ENCODE assay signal across 14 cellular contexts in genomic region chrX:73561791-73562190, GRCh38. TPM values are rescaled to one million over a fixed set of nuclear protein-coding genes. Genes with fewer than 3 reads are reported as not detected.
DNase-seq lines count a peak whose midpoint lies in the region; ATAC-seq and TF ChIP-seq lines count a peak whose summit lies in the region.
"Had no signal": no experiment of that assay in that cellular context is flagged by ENCODE, and none has a peak within 500 bp of the region (broad histone marks: within the 10 kb centered on the region; RNA-seq: fewer than 3 reads in every experiment).

No MANE protein-coding gene starts in this region.

- H3K4me1 Mint-ChIP-seq in activated CD4-positive, alpha-beta memory T cell treated with anti-CD3 and anti-CD28 coated beads for 36 hours (ENCODE audit: low read depth): peaks cover 15% of the 10 kb centered on the region

- peak overlapping the region; percentile 97; the same call in 1 of the 2 replicates for H2AFZ ChIP-seq in GM23248

- H3K4me3 ChIP-seq in BLaER1: peak overlapping the region; percentile 69
- H3K4me3 ChIP-seq in GM23248: peak overlapping the region; percentile 86
- no peak overlapping the region for H3K4me3 ChIP-seq in fibroblast of villous mesenchyme (ENCODE audit: low read depth, low read length)

- no peaks in the 10 kb centered on the region for H3K9me2 ChIP-seq in GM23248 (ENCODE audit: insufficient read depth)

- in situ Hi-C loops in GM23248 (cut with MboI): no loop called here

- intact Hi-C loops in activated CD4-positive, alpha-beta memory T cell treated with anti-CD3 and anti-CD28 coated beads for 36 hours (cut with micrococcal nuclease): loop anchor here (2.0 kb wide), 1 partner anchor 731 kb away; no protein-coding TSS in a partner anchor

- peaks cover 89% of the 10 kb centered on the region for H3K27me3 ChIP-seq in BLaER1
- H3K27me3 ChIP-seq in GM23248 (replicated peaks; ENCODE audit: insufficient read depth): no peaks in the 10 kb centered on the region

- POLR2A ChIA-PET in activated CD4-positive, alpha-beta memory T cell treated with anti-CD3 and anti-CD28 coated beads for 36 hours (lab: Charles Lee): no interaction called here

- H3K27ac Mint-ChIP-seq in activated CD4-positive, alpha-beta memory T cell treated with anti-CD3 and anti-CD28 coated beads for 36 hours: no peak overlapping the region
- H3K27ac Mint-ChIP-seq: dendritic cell treated with granulocyte-macrophage colony-stimulating factor and Interleukin-4, amounts not matched to agents 40 ng/mL and 50 ng/mL, for 4 days had no signal

- H3K9me3 ChIP-seq in BLaER1 (no peaks in the 10 kb centered on the region), GM23248 (ENCODE audit: low read depth) (no peaks in the 10 kb centered on the region)

- peaks cover 3% of the 10 kb centered on the region for H3K36me3 Mint-ChIP-seq in activated CD4-positive, alpha-beta memory T cell treated with anti-CD3 and anti-CD28 coated beads for 36 hours
- H3K36me3 Mint-ChIP-seq: stimulated activated memory B cell treated with anti-CD40 and anti-IgM and Interleukin-4, amounts not matched to agents 10 μg/mL and 1 μg/mL and 100 μg/mL, for 72 hours had no signal

- H3K9ac ChIP-seq in BLaER1: 0 out of 2 replicates have a peak overlapping the region, but pooled peaks have one; percentile 68
- peak overlapping the region; percentile 87; the same call in 1 of the 2 replicates for H3K9ac ChIP-seq in GM23248

- TF ChIP-seq CTCF in fibroblast of villous mesenchyme (IDR thresholded peaks at IDR 0.05; ENCODE audit: insufficient read depth, low read depth, low read length): no peak

- H4K20me1 ChIP-seq in BLaER1: 0 out of 2 replicates have a peak, but pooled peaks cover 2% of the 10 kb centered on the region
- no peaks in the 10 kb centered on the region for H4K20me1 ChIP-seq in GM23248 (ENCODE audit: insufficient read depth)

- CTCF ChIA-PET in activated CD4-positive, alpha-beta memory T cell treated with anti-CD3 and anti-CD28 coated beads for 36 hours (lab: Charles Lee): no interaction called here

- H3K4me2 ChIP-seq in BLaER1 (peak overlapping the region; percentile 76), GM23248 (ENCODE audit: unreplicated experiment) (peak overlapping the region; percentile 81)

- H3K36me3 ChIP-seq in BLaER1: no peaks in the 10 kb centered on the region
- no peaks in the 10 kb centered on the region for H3K36me3 ChIP-seq in GM23248 (ENCODE audit: low read depth)

- DNase-seq in GM23248: peak; percentile 39
- no peak for DNase-seq in activated CD4-positive, alpha-beta memory T cell treated with anti-CD3 and anti-CD28 coated beads for 36 hours
- peak; percentile 21 for DNase-seq in fibroblast of villous mesenchyme (ENCODE audit: low read depth)
- no peak for DNase-seq in NCI-H2107 (lab: John Stamatoyannopoulos, UW)
- DNase-seq in superior temporal gyrus (ENCODE audit: extremely low spot score): no peak
- DNase-seq in activated gamma-delta T cell (lab: John Stamatoyannopoulos, UW): no peak
- DNase-seq: DMS79, H7, hypothalamus, NCI-H2029 treated with DMSO at 0.1 percent for 48 hours had no signal

- no peaks in the 10 kb centered on the region for H3K9me3 Mint-ChIP-seq in activated CD4-positive, alpha-beta memory T cell treated with anti-CD3 and anti-CD28 coated beads for 36 hours
- H3K9me3 Mint-ChIP-seq: dendritic cell treated with granulocyte-macrophage colony-stimulating factor and Interleukin-4, amounts not matched to agents 40 ng/mL and 50 ng/mL, for 4 days; stimulated activated memory B cell treated with anti-CD40 and anti-IgM and Interleukin-4, amounts not matched to agents 10 μg/mL and 1 μg/mL and 100 μg/mL, for 72 hours had no signal

- H3K27ac ChIP-seq in BLaER1 (no peak overlapping the region), GM23248 (no peak overlapping the region)

- H3K79me2 ChIP-seq in GM23248 (ENCODE audit: insufficient read depth): no peaks in the 10 kb centered on the region

- WGBS in GM23248 (ENCODE audit: low coverage in 1 of 2, low lambda C conversion rate in 2 of 2, missing lambda C conversion rate in 2 of 2), 2 experiments: 6 to 9% methylated on average over 3 of the region's 3 CpGs

- H3F3A ChIP-seq in GM23248 (ENCODE audit: insufficient read depth): no peaks in the 10 kb centered on the region

- H3K27me3 Mint-ChIP-seq in activated CD4-positive, alpha-beta memory T cell treated with anti-CD3 and anti-CD28 coated beads for 36 hours: no peaks in the 10 kb centered on the region
- H3K27me3 Mint-ChIP-seq: stimulated activated memory B cell treated with anti-CD40 and anti-IgM and Interleukin-4, amounts not matched to agents 10 μg/mL and 1 μg/mL and 100 μg/mL, for 72 hours had no signal

- H3K4me1 ChIP-seq in BLaER1: peaks cover 9% of the 10 kb centered on the region
- no peaks in the 10 kb centered on the region; the same call in 1 of the 2 replicates for H3K4me1 ChIP-seq in GM23248 (ENCODE audit: insufficient read depth)

- no peak for ATAC-seq in HG02642 (IDR thresholded peaks at IDR 0.05; ENCODE audit: poor library complexity, unreplicated experiment)
- ATAC-seq: stimulated activated memory B cell treated with anti-CD40 and anti-IgM and Interleukin-4, amounts not matched to agents 10 μg/mL and 1 μg/mL and 100 μg/mL, for 72 hours had no signal

- peak overlapping the region; percentile 8 for H3K4me3 Mint-ChIP-seq in activated CD4-positive, alpha-beta memory T cell treated with anti-CD3 and anti-CD28 coated beads for 36 hours
- H3K4me3 Mint-ChIP-seq: dendritic cell treated with granulocyte-macrophage colony-stimulating factor and Interleukin-4, amounts not matched to agents 40 ng/mL and 50 ng/mL, for 4 days had no signal

RNA-seq across cellular contexts. Expression of gene CHIC1, which starts 1.2 kb away (rescaled TPM):
- 7.9 and 10.4 TPM in 2 replicates for total RNA-seq in GM23248 (2014; rRNA removed; shearing (Covaris generic))
- polyA plus RNA-seq in GM23248 (2016; fragmentation: Nextera tagmentation; extraction: Ambion mirVana): 3.2 and 3.3 TPM in 2 replicates
- total RNA-seq in activated CD4-positive, alpha-beta memory T cell treated with anti-CD3 and anti-CD28 coated beads for 36 hours: 1 to 10 TPM; 3.6 to 3.8 TPM
- 6.4 and 10.4 TPM in 2 replicates for total RNA-seq in fibroblast of villous mesenchyme

Comparison
In these comparisons a context has a peak if more than half of its experiments do, and no peak if none do; other contexts are left out.
1. DNase-seq: peak in GM23248 (single experiment) and fibroblast of villous mesenchyme (single experiment); none in activated CD4-positive, alpha-beta memory T cell treated with anti-CD3 and anti-CD28 coated beads for 36 hours (single experiment), NCI-H2107 (single experiment), superior temporal gyrus (single experiment) and activated gamma-delta T cell (single experiment).